8 cellular contexts compared by ENCODE assay signal in the genomic region with DNA sequence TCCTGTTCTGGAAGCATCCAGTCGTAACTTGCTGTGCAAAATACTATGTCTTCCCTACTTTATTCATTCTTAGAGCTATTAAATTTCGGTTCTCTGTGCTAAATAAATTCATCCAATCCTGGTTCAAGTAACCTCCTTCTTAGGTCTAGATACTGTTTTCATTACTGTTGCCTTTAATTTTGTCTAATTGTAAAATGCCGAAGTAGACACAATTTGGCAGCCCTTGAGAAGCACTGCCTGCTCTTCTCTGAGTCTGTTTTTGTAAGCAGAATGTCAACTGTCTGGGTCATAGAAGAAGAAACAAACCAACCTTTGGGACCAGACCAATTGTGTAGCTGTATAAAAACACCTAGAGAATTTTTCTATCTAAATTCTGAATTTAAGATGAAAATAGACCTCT.
"Had no signal": no experiment of that assay in that cellular context is flagged by ENCODE, and none has a peak within 500 bp of the region (broad histone marks: within the 10 kb centered on the region; RNA-seq: fewer than 3 reads in every experiment).

No MANE protein-coding gene starts in this region.

- ATAC-seq: GM23338 had no signal

- H3K4me3 ChIP-seq: GM23338 had no signal

- H3K4me2 ChIP-seq: GM23338, KMS-11 had no signal

- H3K27ac ChIP-seq: HL-60, KMS-11 had no signal

- FAIRE-seq: H1, H54 had no signal

- DNase-seq: H9, HCEC 1CT, KBM-7 had no signal
